19 cellular contexts compared by ENCODE assay signal in genomic region chr3:197327701-197328100, GRCh38. TPM values are rescaled to one million over a fixed set of nuclear protein-coding genes. Genes with fewer than 3 reads are reported as not detected.
A peak's percentile ranks its signal among the peaks of the same experiment; 100 is the strongest.
DNase-seq lines count a peak whose midpoint lies in the region; ATAC-seq and TF ChIP-seq lines count a peak whose summit lies in the region.
"Had no signal": no experiment of that assay in that cellular context is flagged by ENCODE, and none has a peak within 500 bp of the region (broad histone marks: within the 10 kb centered on the region; RNA-seq: fewer than 3 reads in every experiment).

No MANE protein-coding gene starts in this region.

- H3K36me3 ChIP-seq in left ventricle myocardium inferior = no peaks in the 10 kb centered on the region
- no peaks in the 10 kb centered on the region for H3K36me3 ChIP-seq in vagina
- H3K36me3 ChIP-seq in tibial artery = no peaks in the 10 kb centered on the region
- H3K36me3 ChIP-seq: HAP-1, Peyer's patch had no signal

- no peak overlapping the region for H3K4me3 ChIP-seq in left ventricle myocardium inferior
- H3K4me3 ChIP-seq in choroid plexus epithelial cell (ENCODE audit: low read depth, low read length) = no peak overlapping the region
- H3K4me3 ChIP-seq in vagina = no peak overlapping the region
- no peak overlapping the region for H3K4me3 ChIP-seq in tibial artery
- H3K4me3 ChIP-seq: HAP-1, Peyer's patch had no signal

- intact Hi-C loops in Right ventricle myocardium inferior (cut with DNase I) = no loop called here
- intact Hi-C loops in left ventricle myocardium inferior (cut with micrococcal nuclease) = no loop called here
- intact Hi-C loops in vagina (cut with DNase I) = no loop called here
- intact Hi-C loops in tibial artery (cut with DNase I; ENCODE audit: low total_unique reads) = no loop called here

- TF ChIP-seq POLR2A in vagina (IDR thresholded peaks at IDR 0.05) = no peak

- H3K9me3 ChIP-seq in left ventricle myocardium inferior (replicated peaks) (no peaks in the 10 kb centered on the region), vagina (no peaks in the 10 kb centered on the region), tibial artery (no peaks in the 10 kb centered on the region)
- H3K9me3 ChIP-seq: HAP-1, Peyer's patch had no signal

- no peaks in the 10 kb centered on the region for H3K27me3 ChIP-seq in left ventricle myocardium inferior (ENCODE audit: low read depth)
- H3K27me3 ChIP-seq in layer of hippocampus (ENCODE audit: control insufficient read depth, insufficient read depth, low read length) = no peaks in the 10 kb centered on the region
- H3K27me3 ChIP-seq in vagina = no peaks in the 10 kb centered on the region
- H3K27me3 ChIP-seq in tibial artery = peaks cover 0 to 2% of the 10 kb centered on the region in 2 donors
- H3K27me3 ChIP-seq: Peyer's patch had no signal

- TF ChIP-seq CTCF in left ventricle myocardium inferior (IDR thresholded peaks at IDR 0.05; ENCODE audit: borderline replicate concordance) (no peak), choroid plexus epithelial cell (conservative IDR thresholded peaks at IDR 0.05; ENCODE audit: low read depth, low read length) (no peak), vagina (IDR thresholded peaks at IDR 0.05) (no peak), tibial artery (IDR thresholded peaks at IDR 0.05) (no peak), glutamatergic neuron (IDR thresholded peaks at IDR 0.05; ENCODE audit: partially characterized antibody, unreplicated experiment) (no peak)

- H3K27ac Mint-ChIP-seq in glutamatergic neuron (ENCODE audit: unreplicated experiment) = no peak overlapping the region
- H3K27ac Mint-ChIP-seq: stimulated activated naive CD8-positive, alpha-beta T cell treated with anti-CD3 and anti-CD28 coated beads, Interleukin-15, Interleukin-2, amounts not matched to agents 100 ng/mL and 50 ng/mL, for 24 hours had no signal

- H3K9me3 Mint-ChIP-seq in glutamatergic neuron (ENCODE audit: unreplicated experiment) = peaks cover 2% of the 10 kb centered on the region
- H3K9me3 Mint-ChIP-seq: stimulated activated naive CD8-positive, alpha-beta T cell treated with anti-CD3 and anti-CD28 coated beads, Interleukin-15, Interleukin-2, amounts not matched to agents 100 ng/mL and 50 ng/mL, for 24 hours had no signal

- H3K27ac ChIP-seq in left ventricle myocardium inferior (replicated peaks) (no peak overlapping the region), layer of hippocampus (ENCODE audit: low read depth, low read length) (peak overlapping the region; percentile 96), vagina (peak overlapping the region; percentile 43), tibial artery (no peak overlapping the region)
- H3K27ac ChIP-seq: HL-60, Peyer's patch had no signal

- H3K4me1 ChIP-seq in left ventricle myocardium inferior (no peaks in the 10 kb centered on the region), vagina (no peaks in the 10 kb centered on the region), tibial artery (no peaks in the 10 kb centered on the region)
- H3K4me1 ChIP-seq: Peyer's patch had no signal

- no peak for DNase-seq in Right ventricle myocardium inferior (ENCODE audit: missing footprints)
- no peak for DNase-seq in left ventricle myocardium inferior
- DNase-seq in choroid plexus epithelial cell (ENCODE audit: low read depth) = peak; percentile 93
- DNase-seq in vagina (ENCODE audit: extremely low spot score in 2 of 2) = no peak
- DNase-seq in NCI-H1930 (lab: John Stamatoyannopoulos, UW) = no peak
- DNase-seq in tibial artery = no peak
- DNase-seq in glutamatergic neuron = no peak
- DNase-seq: activated CD4-positive, alpha-beta T cell treated with anti-CD3 and anti-CD28 coated beads for 48 hours; Calu3; effector CD8-positive, alpha-beta T cell; NCI-H2029 treated with DMSO at 0.1 percent for 48 hours; NCI-H526 treated with DMSO at 0.1 percent for 48 hours; Peyer's patch had no signal

- peak; percentile 16 for ATAC-seq in Right ventricle myocardium inferior
- ATAC-seq: left lobe of liver had no signal

- H3K4me1 Mint-ChIP-seq in glutamatergic neuron (ENCODE audit: low read depth, unreplicated experiment) = peaks cover 5% of the 10 kb centered on the region

- H3K27me3 Mint-ChIP-seq in glutamatergic neuron (ENCODE audit: unreplicated experiment) = peaks cover 5% of the 10 kb centered on the region

- H3K4me3 Mint-ChIP-seq in glutamatergic neuron (ENCODE audit: unreplicated experiment) = no peak overlapping the region
- H3K4me3 Mint-ChIP-seq: neural crest cell; stimulated activated naive CD8-positive, alpha-beta T cell treated with anti-CD3 and anti-CD28 coated beads, Interleukin-15, Interleukin-2, amounts not matched to agents 100 ng/mL and 50 ng/mL, for 24 hours had no signal

- H3K36me3 Mint-ChIP-seq in glutamatergic neuron (ENCODE audit: unreplicated experiment) = peaks cover 6% of the 10 kb centered on the region

RNA-seq across cellular contexts. Expression of gene DLG1, which starts 29.3 kb away (rescaled TPM):
- total RNA-seq in Right ventricle myocardium inferior (48.6 TPM), left ventricle myocardium inferior (60.1 TPM), vagina (115 TPM), glutamatergic neuron (ENCODE audit: unreplicated experiment) (66.0 TPM)

Comparison
In these comparisons a context has a peak if more than half of its experiments do, and no peak if none do; other contexts are left out.
1. H3K27ac ChIP-seq: peak in layer of hippocampus (single experiment) and vagina (single experiment); none in left ventricle myocardium inferior (single experiment) and tibial artery (0 of 2).